ENCODE assay signal across 8 cellular contexts in genomic region chr19:571127-571974, GRCh38. TPM values are rescaled to one million over a fixed set of nuclear protein-coding genes. Genes with fewer than 3 reads are reported as not detected.
DNase-seq lines count a peak whose midpoint lies in the region; ATAC-seq and TF ChIP-seq lines count a peak whose summit lies in the region.

No MANE protein-coding gene starts in this region.

- DNase-seq in DMS79 (lab: John Stamatoyannopoulos, UW) (peak; percentile 78), HUDEP-2 (lab: John Stamatoyannopoulos, UW; ENCODE audit: unreplicated experiment in 76 of 76) (peak in 61 of 76 experiments; percentile 40 to 96 (median 68)), right atrium auricular region (ENCODE audit: low spot score) (no peak), skeletal muscle cell (ENCODE audit: low read depth) (no peak)
- DNase-seq in activated naive CD8-positive, alpha-beta T cell treated with anti-CD3 and anti-CD28 coated beads for 36 hours: peak; percentile 57

- H3K9me3 Mint-ChIP-seq in activated naive CD8-positive, alpha-beta T cell treated with anti-CD3 and anti-CD28 coated beads for 36 hours: no peaks in the 10 kb centered on the region

- H3K79me2 ChIP-seq in OCI-LY3 (ENCODE audit: low read length): peaks cover 40% of the 10 kb centered on the region

- no peaks in the 10 kb centered on the region for H3K27me3 ChIP-seq in OCI-LY3 (ENCODE audit: low read depth, low read length)
- H3K27me3 ChIP-seq in right atrium auricular region: no peaks in the 10 kb centered on the region

- peak overlapping the region; percentile 54 for H2AFZ ChIP-seq in OCI-LY3 (ENCODE audit: low read depth, low read length)

- TF ChIP-seq CTCF in OCI-LY3 (IDR thresholded peaks at IDR 0.05; ENCODE audit: low read depth, low read length): no peak
- no peak for TF ChIP-seq CTCF in right atrium auricular region (IDR thresholded peaks at IDR 0.05)

- no peak for TF ChIP-seq POLR2A in GM18505 (IDR thresholded peaks at IDR 0.05; ENCODE audit: borderline replicate concordance, extremely low read depth, insufficient read depth, insufficient read length)

- ATAC-seq in GM18505 (IDR thresholded peaks at IDR 0.05; ENCODE audit: unreplicated experiment): no peak
- ATAC-seq in GM19397 (IDR thresholded peaks at IDR 0.05; ENCODE audit: unreplicated experiment): no peak

- H3K4me3 Mint-ChIP-seq in activated naive CD8-positive, alpha-beta T cell treated with anti-CD3 and anti-CD28 coated beads for 36 hours: peak overlapping the region; percentile 92

- H3K27ac ChIP-seq in OCI-LY3 (ENCODE audit: low read length) (peak overlapping the region; percentile 94), right atrium auricular region (peak overlapping the region; percentile 71 to 78)

- H4K20me1 ChIP-seq in OCI-LY3 (ENCODE audit: insufficient read depth, low read length): peaks cover 31% of the 10 kb centered on the region

- peak overlapping the region; percentile 82 for H3K4me3 ChIP-seq in OCI-LY3 (ENCODE audit: low read length)
- peak overlapping the region; percentile 98 to 99 for H3K4me3 ChIP-seq in right atrium auricular region
- peak overlapping the region; percentile 97 for H3K4me3 ChIP-seq in skeletal muscle cell (ENCODE audit: low read depth, low read length)

- peak overlapping the region; percentile 94 for H3K27ac Mint-ChIP-seq in activated naive CD8-positive, alpha-beta T cell treated with anti-CD3 and anti-CD28 coated beads for 36 hours

- H3K9me3 ChIP-seq in OCI-LY3 (ENCODE audit: insufficient read depth, low read length) (no peaks in the 10 kb centered on the region), right atrium auricular region (no peaks in the 10 kb centered on the region)

- H3K4me2 ChIP-seq in OCI-LY3 (ENCODE audit: low read length): peak overlapping the region; percentile 78

- H3K36me3 ChIP-seq in OCI-LY3 (replicated peaks; ENCODE audit: low read depth, low read length): peaks cover 18% of the 10 kb centered on the region
- H3K36me3 ChIP-seq in right atrium auricular region: no peaks in the 10 kb centered on the region

- peak overlapping the region; percentile 92 for H3K9ac ChIP-seq in OCI-LY3 (ENCODE audit: low read length)

- peaks cover 4% of the 10 kb centered on the region for H3K36me3 Mint-ChIP-seq in activated naive CD8-positive, alpha-beta T cell treated with anti-CD3 and anti-CD28 coated beads for 36 hours

- H3K4me1 ChIP-seq in OCI-LY3 (ENCODE audit: low read length) (peaks cover 17% of the 10 kb centered on the region), right atrium auricular region (peaks cover 0 to 44% of the 10 kb centered on the region in 2 donors)

- H3K4me1 Mint-ChIP-seq in activated naive CD8-positive, alpha-beta T cell treated with anti-CD3 and anti-CD28 coated beads for 36 hours: peaks cover 21% of the 10 kb centered on the region

- H3K27me3 Mint-ChIP-seq in activated naive CD8-positive, alpha-beta T cell treated with anti-CD3 and anti-CD28 coated beads for 36 hours: peaks cover 4% of the 10 kb centered on the region

RNA-seq across cellular contexts. Expression of gene BSG, which starts 1.0 kb away (rescaled TPM):
- 100 to 1,000 TPM; 167 to 168 TPM for total RNA-seq in activated naive CD8-positive, alpha-beta T cell treated with anti-CD3 and anti-CD28 coated beads for 36 hours
- 1,000 to 10,000 TPM; 1,033 to 1,569 TPM for total RNA-seq in right atrium auricular region

RNA-seq across cellular contexts. Expression of gene HCN2, which starts 18.3 kb away (rescaled TPM):
- total RNA-seq in activated naive CD8-positive, alpha-beta T cell treated with anti-CD3 and anti-CD28 coated beads for 36 hours: under 1 TPM; 0.31 to 0.34 TPM
- total RNA-seq in right atrium auricular region: 10 to 100 TPM in 1 of 2 donors, 1 to 10 TPM in 1; 1.4 to 11.1 TPM

RNA-seq across cellular contexts. Expression of gene GZMM, which starts 27.5 kb away (rescaled TPM):
- 10 to 100 TPM; 42.0 to 49.0 TPM for total RNA-seq in activated naive CD8-positive, alpha-beta T cell treated with anti-CD3 and anti-CD28 coated beads for 36 hours
- total RNA-seq in right atrium auricular region: under 1 TPM in 1 of 2 donors, not detected in 1; 0.79 TPM

RNA-seq across cellular contexts. Expression of gene CDC34, which starts 39.8 kb away (rescaled TPM):
- 10 to 100 TPM; 46.5 to 48.8 TPM for total RNA-seq in activated naive CD8-positive, alpha-beta T cell treated with anti-CD3 and anti-CD28 coated beads for 36 hours
- 10 to 100 TPM; 55.8 to 75.0 TPM for total RNA-seq in right atrium auricular region

Comparison
In these comparisons a context has a peak if more than half of its experiments do, and no peak if none do; other contexts are left out.
1. DNase-seq: peak in DMS79 (single experiment), HUDEP-2 (61 of 76) and activated naive CD8-positive, alpha-beta T cell treated with anti-CD3 and anti-CD28 coated beads for 36 hours (single experiment); none in right atrium auricular region (single experiment) and skeletal muscle cell (single experiment).
2. RNA of gene BSG, which starts 1.0 kb away (total RNA-seq): 1,033 to 1,569 TPM in right atrium auricular region; 167 to 168 TPM in activated naive CD8-positive, alpha-beta T cell treated with anti-CD3 and anti-CD28 coated beads for 36 hours; every median in the first group is over 4 times any median in the second.
3. RNA of gene GZMM, which starts 27.5 kb away (total RNA-seq): 42.0 to 49.0 TPM in activated naive CD8-positive, alpha-beta T cell treated with anti-CD3 and anti-CD28 coated beads for 36 hours; 0.79 TPM in right atrium auricular region; every median in the first group is over 10 times any median in the second.
4. Peak in every context shown above with its lines, with median percentiles within 50 percentile points of each other: H3K4me3 ChIP-seq.